ENCODE assay signal across 8 cellular contexts in genomic region chr9:95463145-95464060, GRCh38. TPM values are rescaled to one million over a fixed set of nuclear protein-coding genes. Genes with fewer than 3 reads are reported as not detected.
DNase-seq lines count a peak whose midpoint lies in the region; ATAC-seq and TF ChIP-seq lines count a peak whose summit lies in the region.

No MANE protein-coding gene starts in this region.

- peak overlapping the region; percentile 86 for H3K27ac Mint-ChIP-seq in activated CD4-positive, alpha-beta T cell treated with anti-CD3 and anti-CD28 coated beads, Interleukin-2, amount 10 ng/mL, durations not matched to agents 7 days and 5 days

- CTCF ChIA-PET in activated CD4-positive, alpha-beta T cell treated with anti-CD3 and anti-CD28 coated beads, Interleukin-2, amount 10 ng/mL, durations not matched to agents 7 days and 5 days (lab: Charles Lee) = interaction anchor here (1.2 to 1.7 kb wide), 2 partner anchors 13 to 38 kb away, joined by 3 to 8 read pairs; no protein-coding TSS in a partner anchor

- POLR2A ChIA-PET in activated CD4-positive, alpha-beta T cell treated with anti-CD3 and anti-CD28 coated beads, Interleukin-2, amount 10 ng/mL, durations not matched to agents 7 days and 5 days (lab: Charles Lee) = no interaction called here

- peak; percentile 36 for ATAC-seq in HG03135 (IDR thresholded peaks at IDR 0.05; ENCODE audit: unreplicated experiment)

- peaks cover 24% of the 10 kb centered on the region for H3K36me3 Mint-ChIP-seq in activated CD4-positive, alpha-beta T cell treated with anti-CD3 and anti-CD28 coated beads, Interleukin-2, amount 10 ng/mL, durations not matched to agents 7 days and 5 days (ENCODE audit: low read depth)

- DNase-seq in activated CD4-positive, alpha-beta T cell treated with anti-CD3 and anti-CD28 coated beads, Interleukin-2, amount 10 ng/mL, durations not matched to agents 7 days and 5 days = no peak
- DNase-seq in activated CD4-positive, alpha-beta T cell treated with anti-CD3 and anti-CD28 coated beads, Interleukin-2, amount 50 U/mL, for 1 hour = no peak
- DNase-seq in choroid plexus epithelial cell (ENCODE audit: low read depth) (no peak), skeletal muscle cell (ENCODE audit: low read depth) (no peak), amniotic stem cell (lab: John Stamatoyannopoulos, UW) (no peak), DMS79 treated with DMSO at 0.1 percent for 48 hours (lab: John Stamatoyannopoulos, UW) (no peak), ureter (ENCODE audit: low spot score) (no peak)

- peaks cover 40% of the 10 kb centered on the region for H3K4me1 Mint-ChIP-seq in activated CD4-positive, alpha-beta T cell treated with anti-CD3 and anti-CD28 coated beads, Interleukin-2, amount 10 ng/mL, durations not matched to agents 7 days and 5 days

- peaks cover 34% of the 10 kb centered on the region for H3K27me3 Mint-ChIP-seq in activated CD4-positive, alpha-beta T cell treated with anti-CD3 and anti-CD28 coated beads, Interleukin-2, amount 10 ng/mL, durations not matched to agents 7 days and 5 days

- no peaks in the 10 kb centered on the region for H3K9me3 Mint-ChIP-seq in activated CD4-positive, alpha-beta T cell treated with anti-CD3 and anti-CD28 coated beads, Interleukin-2, amount 10 ng/mL, durations not matched to agents 7 days and 5 days

- H3K4me3 ChIP-seq in choroid plexus epithelial cell (ENCODE audit: low read depth, low read length) (peak overlapping the region; percentile 44), skeletal muscle cell (ENCODE audit: low read depth, low read length) (peak overlapping the region; percentile 40)

- peak overlapping the region; percentile 65 for H3K4me3 Mint-ChIP-seq in activated CD4-positive, alpha-beta T cell treated with anti-CD3 and anti-CD28 coated beads, Interleukin-2, amount 10 ng/mL, durations not matched to agents 7 days and 5 days

- TF ChIP-seq CTCF in choroid plexus epithelial cell (conservative IDR thresholded peaks at IDR 0.05; ENCODE audit: low read depth, low read length) = no peak

RNA-seq across cellular contexts. Expression of gene PTCH1, which starts 53.4 kb away (rescaled TPM):
- total RNA-seq in activated CD4-positive, alpha-beta T cell treated with anti-CD3 and anti-CD28 coated beads, Interleukin-2, amount 10 ng/mL, durations not matched to agents 7 days and 5 days = 1 to 10 TPM; 7.1 to 8.9 TPM
- total RNA-seq in ureter = 81.0 TPM
